In the genomic region with DNA sequence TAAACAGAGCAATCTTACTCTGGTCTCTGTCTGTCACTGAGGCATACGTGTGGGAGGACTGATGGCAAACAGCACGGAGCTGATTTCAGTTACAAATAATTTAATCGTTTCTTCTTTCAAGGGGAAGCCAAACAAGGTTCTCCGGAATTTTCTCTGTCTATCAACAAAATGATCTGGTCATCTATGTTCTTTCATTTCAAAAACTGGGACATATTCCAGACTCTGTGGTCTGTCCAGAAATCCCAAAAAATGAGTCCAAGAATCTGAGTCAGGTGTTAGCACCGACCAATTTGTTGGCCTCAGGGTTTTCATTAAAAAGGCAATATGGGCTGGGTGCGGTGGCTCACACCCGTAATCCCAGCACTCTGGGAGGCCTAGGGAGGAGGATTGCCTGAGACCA, we compare ENCODE assay signal across 19 cellular contexts.
A peak's percentile ranks its signal among the peaks of the same experiment; 100 is the strongest.
DNase-seq lines count a peak whose midpoint lies in the region; ATAC-seq and TF ChIP-seq lines count a peak whose summit lies in the region.
"Had no signal": no experiment of that assay in that cellular context is flagged by ENCODE, and none has a peak within 500 bp of the region (broad histone marks: within the 10 kb centered on the region; RNA-seq: fewer than 3 reads in every experiment).

No MANE protein-coding gene starts in this region.

- H3K9me3 Mint-ChIP-seq in mesothelial cell of epicardium: peaks cover 3% of the 10 kb centered on the region

- no peaks in the 10 kb centered on the region for H3K36me3 Mint-ChIP-seq in mesothelial cell of epicardium
- H3K36me3 Mint-ChIP-seq: CD4-positive, CD25-positive, alpha-beta regulatory T cell; CD8-positive, alpha-beta memory T cell had no signal

- H3K4me1 Mint-ChIP-seq in mesothelial cell of epicardium: peaks cover 16% of the 10 kb centered on the region
- H3K4me1 Mint-ChIP-seq: CD4-positive, CD25-positive, alpha-beta regulatory T cell; CD8-positive, alpha-beta memory T cell had no signal

- ATAC-seq in HG02885 (IDR thresholded peaks at IDR 0.05; ENCODE audit: poor library complexity, unreplicated experiment) (no peak), HG03521 (IDR thresholded peaks at IDR 0.05; ENCODE audit: unreplicated experiment) (no peak)

- H3K4me3 Mint-ChIP-seq in mesothelial cell of epicardium: no peak overlapping the region
- H3K4me3 Mint-ChIP-seq: CD4-positive, CD25-positive, alpha-beta regulatory T cell; CD8-positive, alpha-beta memory T cell had no signal

- no peak for TF ChIP-seq CTCF in mesothelial cell of epicardium (IDR thresholded peaks at IDR 0.05; ENCODE audit: unreplicated experiment)

- peak; percentile 41 for DNase-seq in M059J (ENCODE audit: low read depth)
- DNase-seq in RPMI7951 (ENCODE audit: low read depth): peak; percentile 10
- peak; percentile 18 for DNase-seq in cerebellar cortex (ENCODE audit: low spot score)
- DNase-seq in mesothelial cell of epicardium (ENCODE audit: low spot score in 2 of 2, unreplicated experiment in 2 of 2): no peak
- no peak for DNase-seq in middle frontal gyrus (ENCODE audit: extremely low spot score, low spot score)
- DNase-seq in NCI-H1092 treated with DMSO at 0.1 percent for 48 hours (lab: John Stamatoyannopoulos, UW): no peak
- DNase-seq: ACHN; BE2C; CD4-positive, CD25-positive, alpha-beta regulatory T cell; CD8-positive, alpha-beta memory T cell; COR-L47; DMS 273 treated with DMSO at 0.1 percent for 48 hours; DMS53; DND-41; EL; GM23248; IMR-90 had no signal

- H3K27ac Mint-ChIP-seq in mesothelial cell of epicardium: peak overlapping the region; percentile 37
- H3K27ac Mint-ChIP-seq: CD4-positive, CD25-positive, alpha-beta regulatory T cell; CD8-positive, alpha-beta memory T cell had no signal

- no peaks in the 10 kb centered on the region for H3K27me3 Mint-ChIP-seq in mesothelial cell of epicardium (ENCODE audit: low read depth)
- H3K27me3 Mint-ChIP-seq: CD4-positive, CD25-positive, alpha-beta regulatory T cell; CD8-positive, alpha-beta memory T cell had no signal

Comparison
In these comparisons a context has a peak if more than half of its experiments do, and no peak if none do; other contexts are left out.
1. DNase-seq: peak in M059J (single experiment), RPMI7951 (single experiment) and cerebellar cortex (single experiment); none in mesothelial cell of epicardium (0 of 2), middle frontal gyrus (single experiment) and NCI-H1092 treated with DMSO at 0.1 percent for 48 hours (single experiment).